ENCODE assay signal across 2 cellular contexts in the genomic region with DNA sequence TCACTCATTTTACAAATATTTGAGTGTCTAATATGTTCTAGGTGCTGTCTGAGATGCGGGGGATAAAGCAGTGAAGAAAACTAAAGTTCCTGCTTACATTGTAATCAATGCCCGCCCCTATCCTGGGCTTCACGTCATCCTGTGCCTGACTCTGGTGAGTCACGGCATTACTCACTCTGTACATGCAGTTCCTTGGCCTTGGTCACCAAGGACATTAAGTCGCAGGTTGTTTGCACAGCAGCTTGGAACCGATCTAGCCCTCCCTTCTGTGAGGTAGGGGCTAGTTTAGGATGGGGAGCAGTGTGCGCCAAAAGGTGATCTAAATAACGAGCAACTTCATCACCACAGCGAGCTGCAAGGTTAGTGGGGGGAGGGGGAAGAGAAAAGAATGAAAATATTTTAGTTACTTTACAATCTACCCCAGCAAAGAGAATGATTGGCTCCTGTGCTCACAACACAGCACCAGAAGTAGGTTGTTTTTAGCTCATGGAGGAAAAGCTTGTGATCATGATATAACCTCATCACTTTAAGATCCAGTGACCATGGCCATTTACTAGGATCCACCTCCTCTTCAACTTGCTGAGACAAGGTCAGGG.
TF ChIP-seq lines count a peak whose summit lies in the region.

No MANE protein-coding gene starts in this region.

TF ChIP-seq in SK-N-SH, 30 proteins besides CTCF, POLR2A, EP300 and RAD21 (continues in another document):
- no peak for TF ChIP-seq YY1 (IDR thresholded peaks at IDR 0.05; ENCODE audit: low read depth)
- no peak for TF ChIP-seq EZH2phosphoT487 (IDR thresholded peaks at IDR 0.05; ENCODE audit: borderline replicate concordance, low read depth)
- TF ChIP-seq TAF1 (IDR thresholded peaks at IDR 0.05; ENCODE audit: borderline replicate concordance, low read depth, low read length), result no peak
- TF ChIP-seq MEF2A (IDR thresholded peaks at IDR 0.05; ENCODE audit: borderline replicate concordance, low read depth), result no peak
- no peak for TF ChIP-seq TEAD4 (IDR thresholded peaks at IDR 0.05; ENCODE audit: borderline replicate concordance, insufficient read depth)
- TF ChIP-seq, protein P1, sequence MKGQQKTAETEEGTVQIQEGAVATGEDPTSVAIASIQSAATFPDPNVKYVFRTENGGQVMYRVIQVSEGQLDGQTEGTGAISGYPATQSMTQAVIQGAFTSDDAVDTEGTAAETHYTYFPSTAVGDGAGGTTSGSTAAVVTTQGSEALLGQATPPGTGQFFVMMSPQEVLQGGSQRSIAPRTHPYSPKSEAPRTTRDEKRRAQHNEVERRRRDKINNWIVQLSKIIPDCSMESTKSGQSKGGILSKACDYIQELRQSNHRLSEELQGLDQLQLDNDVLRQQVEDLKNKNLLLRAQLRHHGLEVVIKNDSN (IDR thresholded peaks at IDR 0.05; ENCODE audit: borderline replicate concordance, low read depth), result no peak
- no peak for TF ChIP-seq SMC3 (IDR thresholded peaks at IDR 0.05; ENCODE audit: low read depth, low read length)
- peak; percentile 24; the same call in 1 of the 2 replicates for TF ChIP-seq POLR2AphosphoS5 (IDR thresholded peaks at IDR 0.05; ENCODE audit: low read depth, low read length)
- TF ChIP-seq CHD2 (IDR thresholded peaks at IDR 0.05; ENCODE audit: low read length, partially characterized antibody), result no peak
- TF ChIP-seq, protein P2, sequence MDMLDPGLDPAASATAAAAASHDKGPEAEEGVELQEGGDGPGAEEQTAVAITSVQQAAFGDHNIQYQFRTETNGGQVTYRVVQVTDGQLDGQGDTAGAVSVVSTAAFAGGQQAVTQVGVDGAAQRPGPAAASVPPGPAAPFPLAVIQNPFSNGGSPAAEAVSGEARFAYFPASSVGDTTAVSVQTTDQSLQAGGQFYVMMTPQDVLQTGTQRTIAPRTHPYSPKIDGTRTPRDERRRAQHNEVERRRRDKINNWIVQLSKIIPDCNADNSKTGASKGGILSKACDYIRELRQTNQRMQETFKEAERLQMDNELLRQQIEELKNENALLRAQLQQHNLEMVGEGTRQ (IDR thresholded peaks at IDR 0.05; ENCODE audit: borderline replicate concordance, low read depth, low read length), result no peak
- TF ChIP-seq FOSL2 (IDR thresholded peaks at IDR 0.05; ENCODE audit: borderline replicate concordance, low read depth), result peak; percentile 98
- TF ChIP-seq GATA2 (CRISPR knock-in tag; IDR thresholded peaks at IDR 0.05), result no peak
- TF ChIP-seq, protein P3, sequence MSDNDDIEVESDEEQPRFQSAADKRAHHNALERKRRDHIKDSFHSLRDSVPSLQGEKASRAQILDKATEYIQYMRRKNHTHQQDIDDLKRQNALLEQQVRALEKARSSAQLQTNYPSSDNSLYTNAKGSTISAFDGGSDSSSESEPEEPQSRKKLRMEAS (IDR thresholded peaks at IDR 0.05; ENCODE audit: low read depth), result peak; percentile 61; the same call in 1 of the 2 replicates
- no peak for TF ChIP-seq RFX5 (IDR thresholded peaks at IDR 0.05; ENCODE audit: low read length)
- TF ChIP-seq, protein P4, sequence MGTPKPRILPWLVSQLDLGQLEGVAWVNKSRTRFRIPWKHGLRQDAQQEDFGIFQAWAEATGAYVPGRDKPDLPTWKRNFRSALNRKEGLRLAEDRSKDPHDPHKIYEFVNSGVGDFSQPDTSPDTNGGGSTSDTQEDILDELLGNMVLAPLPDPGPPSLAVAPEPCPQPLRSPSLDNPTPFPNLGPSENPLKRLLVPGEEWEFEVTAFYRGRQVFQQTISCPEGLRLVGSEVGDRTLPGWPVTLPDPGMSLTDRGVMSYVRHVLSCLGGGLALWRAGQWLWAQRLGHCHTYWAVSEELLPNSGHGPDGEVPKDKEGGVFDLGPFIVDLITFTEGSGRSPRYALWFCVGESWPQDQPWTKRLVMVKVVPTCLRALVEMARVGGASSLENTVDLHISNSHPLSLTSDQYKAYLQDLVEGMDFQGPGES (IDR thresholded peaks at IDR 0.05; ENCODE audit: low read depth, low read length), result no peak
- peak; percentile 93 for TF ChIP-seq JUND (IDR thresholded peaks at IDR 0.05)
- no peak for TF ChIP-seq GABPA (IDR thresholded peaks at IDR 0.05; ENCODE audit: low read depth)
- TF ChIP-seq SIN3A (IDR thresholded peaks at IDR 0.05; ENCODE audit: borderline replicate concordance, low read depth, low read length), result no peak
- TF ChIP-seq, protein P5, sequence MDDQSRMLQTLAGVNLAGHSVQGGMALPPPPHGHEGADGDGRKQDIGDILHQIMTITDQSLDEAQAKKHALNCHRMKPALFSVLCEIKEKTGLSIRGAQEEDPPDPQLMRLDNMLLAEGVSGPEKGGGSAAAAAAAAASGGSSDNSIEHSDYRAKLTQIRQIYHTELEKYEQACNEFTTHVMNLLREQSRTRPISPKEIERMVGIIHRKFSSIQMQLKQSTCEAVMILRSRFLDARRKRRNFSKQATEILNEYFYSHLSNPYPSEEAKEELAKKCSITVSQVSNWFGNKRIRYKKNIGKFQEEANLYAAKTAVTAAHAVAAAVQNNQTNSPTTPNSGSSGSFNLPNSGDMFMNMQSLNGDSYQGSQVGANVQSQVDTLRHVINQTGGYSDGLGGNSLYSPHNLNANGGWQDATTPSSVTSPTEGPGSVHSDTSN (IDR thresholded peaks at IDR 0.05), result peak; percentile 21; the same call in 1 of the 2 replicates
- TF ChIP-seq ELF1 (IDR thresholded peaks at IDR 0.05), result no peak
- TF ChIP-seq, protein P6, sequence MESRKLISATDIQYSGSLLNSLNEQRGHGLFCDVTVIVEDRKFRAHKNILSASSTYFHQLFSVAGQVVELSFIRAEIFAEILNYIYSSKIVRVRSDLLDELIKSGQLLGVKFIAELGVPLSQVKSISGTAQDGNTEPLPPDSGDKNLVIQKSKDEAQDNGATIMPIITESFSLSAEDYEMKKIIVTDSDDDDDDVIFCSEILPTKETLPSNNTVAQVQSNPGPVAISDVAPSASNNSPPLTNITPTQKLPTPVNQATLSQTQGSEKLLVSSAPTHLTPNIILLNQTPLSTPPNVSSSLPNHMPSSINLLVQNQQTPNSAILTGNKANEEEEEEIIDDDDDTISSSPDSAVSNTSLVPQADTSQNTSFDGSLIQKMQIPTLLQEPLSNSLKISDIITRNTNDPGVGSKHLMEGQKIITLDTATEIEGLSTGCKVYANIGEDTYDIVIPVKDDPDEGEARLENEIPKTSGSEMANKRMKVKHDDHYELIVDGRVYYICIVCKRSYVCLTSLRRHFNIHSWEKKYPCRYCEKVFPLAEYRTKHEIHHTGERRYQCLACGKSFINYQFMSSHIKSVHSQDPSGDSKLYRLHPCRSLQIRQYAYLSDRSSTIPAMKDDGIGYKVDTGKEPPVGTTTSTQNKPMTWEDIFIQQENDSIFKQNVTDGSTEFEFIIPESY (IDR thresholded peaks at IDR 0.05; ENCODE audit: borderline replicate concordance, low read depth), result no peak
- TF ChIP-seq TCF12 (IDR thresholded peaks at IDR 0.05), result peak; percentile 63; the same call in 1 of the 2 replicates
- TF ChIP-seq NRF1 (IDR thresholded peaks at IDR 0.05; ENCODE audit: low read depth, low read length), result no peak
- TF ChIP-seq RCOR1 (IDR thresholded peaks at IDR 0.05; ENCODE audit: low read length), result no peak
- no peak for TF ChIP-seq FOXM1 (IDR thresholded peaks at IDR 0.05; ENCODE audit: low read depth)
- TF ChIP-seq FOXJ3 (CRISPR knock-in tag; IDR thresholded peaks at IDR 0.05), result no peak

TF ChIP-seq in endothelial cell of umbilical vein, 7 proteins besides CTCF, POLR2A, EP300 and RAD21:
- TF ChIP-seq GATA2 (IDR thresholded peaks at IDR 0.05; ENCODE audit: insufficient read depth, insufficient read length, low read depth, low read length), result peak; percentile 46
- peak; percentile 90 for TF ChIP-seq JUN (IDR thresholded peaks at IDR 0.05; ENCODE audit: borderline replicate concordance, insufficient read depth, insufficient read length, low read depth)
- TF ChIP-seq EZH2 (IDR thresholded peaks at IDR 0.05; ENCODE audit: borderline replicate concordance, low read depth, low read length, severe bottlenecking), result no peak
- no peak for TF ChIP-seq MYC (IDR thresholded peaks at IDR 0.05; ENCODE audit: low read depth, low read length)
- TF ChIP-seq POLR2AphosphoS5 (IDR thresholded peaks at IDR 0.05; ENCODE audit: insufficient read depth, low read depth, low read length), result peak; percentile 52
- TF ChIP-seq FOS (IDR thresholded peaks at IDR 0.05; ENCODE audit: borderline replicate concordance, insufficient read depth, low read length), result peak; percentile 92
- TF ChIP-seq, protein P3 (IDR thresholded peaks at IDR 0.05; ENCODE audit: insufficient read depth, insufficient read length), result no peak
